In genomic region chr2:135059577-135059976, GRCh38 we compare ENCODE assay signal across 33 cellular contexts. TPM values are rescaled to one million over a fixed set of nuclear protein-coding genes. Genes with fewer than 3 reads are reported as not detected.
"Had no signal": no experiment of that assay in that cellular context is flagged by ENCODE, and none has a peak within 500 bp of the region (broad histone marks: within the 10 kb centered on the region; RNA-seq: fewer than 3 reads in every experiment).

No MANE protein-coding gene starts in this region.

- H3K4me1 Mint-ChIP-seq: endodermal cell had no signal

- H3K27ac ChIP-seq: epithelial cell of prostate, gastrocnemius medialis, left lung, lower lobe of right lung, prostate gland, sigmoid colon, skin epidermis, spleen, suprapubic skin, transverse colon, upper lobe of right lung, uterus had no signal

- DNase-seq: effector CD8-positive, alpha-beta T cell; endodermal cell; foreskin fibroblast; gastrocnemius medialis; head of caudate nucleus; hippocampal formation; left cardiac atrium; left lung; lower lobe of right lung; naive thymus-derived CD8-positive, alpha-beta T cell; nephron progenitor cell; nucleus accumbens; right cardiac atrium; sigmoid colon; spleen; stimulated activated CD4-positive, alpha-beta T cell treated with anti-CD3 and anti-CD28 coated beads, Interleukin-2, amount 100 ng/mL, for 48 hours; stimulated activated naive CD4-positive, alpha-beta T cell; stimulated activated naive CD8-positive, alpha-beta T cell treated with anti-CD3 and anti-CD28 coated beads, Interleukin-15, amount 100 ng/mL, for 72 hours; transverse colon; upper lobe of right lung; uterus had no signal

- ATAC-seq: esophagus mucosa; gastrocnemius medialis; left lung; lower lobe of right lung; naive thymus-derived CD8-positive, alpha-beta T cell; stimulated activated naive CD8-positive, alpha-beta T cell treated with anti-CD3 and anti-CD28 coated beads, Interleukin-15, amount 100 ng/mL, for 72 hours; upper lobe of right lung had no signal

- FAIRE-seq: colon had no signal

- H3K9me3 ChIP-seq: gastrocnemius medialis, left lung, lower lobe of right lung, prostate gland, sigmoid colon, suprapubic skin, transverse colon, upper lobe of right lung, uterus had no signal

- H3K27me3 ChIP-seq: gastrocnemius medialis, left lung, sigmoid colon, spleen, suprapubic skin, transverse colon, upper lobe of right lung, uterus had no signal

- H3K4me3 Mint-ChIP-seq: dendritic cell treated with granulocyte-macrophage colony-stimulating factor and Interleukin-4, amounts not matched to agents 40 ng/mL and 50 ng/mL, for 4 days; endodermal cell; naive thymus-derived CD8-positive, alpha-beta T cell; nephron progenitor cell had no signal

- H3K4me3 ChIP-seq: gastrocnemius medialis, left lung, lower lobe of right lung, prostate gland, sigmoid colon, skin epidermis, spleen, suprapubic skin, transverse colon, upper lobe of right lung, uterus had no signal

- H3K36me3 ChIP-seq: prostate gland, uterus had no signal

- H3K27me3 Mint-ChIP-seq: dendritic cell treated with granulocyte-macrophage colony-stimulating factor and Interleukin-4, amounts not matched to agents 40 ng/mL and 50 ng/mL, for 4 days; naive thymus-derived CD8-positive, alpha-beta T cell; stimulated activated naive CD8-positive, alpha-beta T cell treated with anti-CD3 and anti-CD28 coated beads, Interleukin-15, amount 100 ng/mL, for 72 hours had no signal

- H3K27ac Mint-ChIP-seq: dendritic cell treated with granulocyte-macrophage colony-stimulating factor and Interleukin-4, amounts not matched to agents 40 ng/mL and 50 ng/mL, for 4 days; endodermal cell; nephron progenitor cell; stimulated activated naive CD8-positive, alpha-beta T cell treated with anti-CD3 and anti-CD28 coated beads, Interleukin-15, amount 100 ng/mL, for 72 hours had no signal

- H3K4me1 ChIP-seq: lower lobe of right lung, prostate gland had no signal

RNA-seq across cellular contexts. Expression of gene MAP3K19, which starts 12.3 kb away (rescaled TPM):
- total RNA-seq: endodermal cell; esophagus mucosa; gastrocnemius medialis; glomerular endothelial cell; kidney epithelial cell; left cardiac atrium; mesenteric fat pad; myocyte; naive thymus-derived CD8-positive, alpha-beta T cell; osteocyte; right cardiac atrium; sigmoid colon; spleen; suprapubic skin; transverse colon; upper lobe of right lung had no signal
- polyA plus RNA-seq: naive thymus-derived CD8-positive, alpha-beta T cell; right cardiac atrium; sigmoid colon; spleen had no signal
